In genomic region chr12:130121246-130122005, GRCh38 we compare ENCODE assay signal across 16 cellular contexts. TPM values are rescaled to one million over a fixed set of nuclear protein-coding genes. Genes with fewer than 3 reads are reported as not detected.
"Had no signal": no experiment of that assay in that cellular context is flagged by ENCODE, and none has a peak within 500 bp of the region (broad histone marks: within the 10 kb centered on the region; RNA-seq: fewer than 3 reads in every experiment).

No MANE protein-coding gene starts in this region.

- H3K4me3 ChIP-seq: cardiac muscle cell, gastroesophageal sphincter, lower lobe of right lung, ovary, SK-N-MC, vagina had no signal

- H3K9me3 Mint-ChIP-seq: activated naive CD8-positive, alpha-beta T cell treated with anti-CD3 and anti-CD28 coated beads for 36 hours; neural crest cell; stimulated activated naive CD8-positive, alpha-beta T cell treated with anti-CD3 and anti-CD28 coated beads, Interleukin-15, Interleukin-2, amounts not matched to agents 100 ng/mL and 50 ng/mL, for 24 hours; T-helper 2 cell treated with Interferon-gamma antibody and Interleukin-4, amounts not matched to agents 5 μg/mL and 100 μg/mL, for 36 hours had no signal

- H3K27ac ChIP-seq: cardiac muscle cell, gastroesophageal sphincter, lower lobe of right lung, ovary, SK-N-MC, vagina had no signal

- H3K4me3 Mint-ChIP-seq: activated CD4-positive, alpha-beta T cell treated with anti-CD3 and anti-CD28 coated beads for 36 hours; activated naive CD8-positive, alpha-beta T cell treated with anti-CD3 and anti-CD28 coated beads for 36 hours; neural crest cell; stimulated activated naive CD8-positive, alpha-beta T cell treated with anti-CD3 and anti-CD28 coated beads, Interleukin-15, Interleukin-2, amounts not matched to agents 100 ng/mL and 50 ng/mL, for 24 hours; T-helper 2 cell treated with Interferon-gamma antibody and Interleukin-4, amounts not matched to agents 5 μg/mL and 100 μg/mL, for 36 hours; WTC11 had no signal

- H3K27me3 ChIP-seq: cardiac muscle cell, ovary, vagina had no signal

- H3K9me3 ChIP-seq: gastroesophageal sphincter, lower lobe of right lung, ovary, vagina had no signal

- H3K27ac Mint-ChIP-seq: activated CD4-positive, alpha-beta T cell treated with anti-CD3 and anti-CD28 coated beads for 36 hours; activated naive CD8-positive, alpha-beta T cell treated with anti-CD3 and anti-CD28 coated beads for 36 hours; stimulated activated naive CD8-positive, alpha-beta T cell treated with anti-CD3 and anti-CD28 coated beads, Interleukin-15, Interleukin-2, amounts not matched to agents 100 ng/mL and 50 ng/mL, for 24 hours; T-helper 2 cell treated with Interferon-gamma antibody and Interleukin-4, amounts not matched to agents 5 μg/mL and 100 μg/mL, for 36 hours; WTC11 had no signal

- H3K4me1 Mint-ChIP-seq: activated CD4-positive, alpha-beta T cell treated with anti-CD3 and anti-CD28 coated beads for 36 hours; activated naive CD8-positive, alpha-beta T cell treated with anti-CD3 and anti-CD28 coated beads for 36 hours; WTC11 had no signal

- H3K36me3 ChIP-seq: cardiac muscle cell, gastroesophageal sphincter, lower lobe of right lung, ovary, vagina had no signal

- ATAC-seq: activated CD4-positive, alpha-beta T cell treated with anti-CD3 and anti-CD28 coated beads for 36 hours; gastroesophageal sphincter; lower lobe of right lung; WTC11 had no signal

- DNase-seq: activated CD4-positive, alpha-beta T cell treated with anti-CD3 and anti-CD28 coated beads for 36 hours; activated CD4-positive, alpha-beta T cell treated with anti-CD3 and anti-CD28 coated beads, Interleukin-2, amount 50 U/mL, for 48 hours; activated naive CD8-positive, alpha-beta T cell treated with anti-CD3 and anti-CD28 coated beads for 36 hours; activated T-cell treated with anti-CD3 and anti-CD28 coated beads for 4 hours; amniotic stem cell; lower lobe of right lung; ovary; trophoblast cell had no signal

- H3K4me1 ChIP-seq: gastroesophageal sphincter had no signal

RNA-seq across cellular contexts. Expression of gene FZD10, which starts 40.8 kb away (rescaled TPM):
- total RNA-seq: activated CD4-positive, alpha-beta T cell treated with anti-CD3 and anti-CD28 coated beads for 36 hours; activated naive CD8-positive, alpha-beta T cell treated with anti-CD3 and anti-CD28 coated beads for 36 hours had no signal
